1 cellular context compared by ENCODE assay signal in the genomic region with DNA sequence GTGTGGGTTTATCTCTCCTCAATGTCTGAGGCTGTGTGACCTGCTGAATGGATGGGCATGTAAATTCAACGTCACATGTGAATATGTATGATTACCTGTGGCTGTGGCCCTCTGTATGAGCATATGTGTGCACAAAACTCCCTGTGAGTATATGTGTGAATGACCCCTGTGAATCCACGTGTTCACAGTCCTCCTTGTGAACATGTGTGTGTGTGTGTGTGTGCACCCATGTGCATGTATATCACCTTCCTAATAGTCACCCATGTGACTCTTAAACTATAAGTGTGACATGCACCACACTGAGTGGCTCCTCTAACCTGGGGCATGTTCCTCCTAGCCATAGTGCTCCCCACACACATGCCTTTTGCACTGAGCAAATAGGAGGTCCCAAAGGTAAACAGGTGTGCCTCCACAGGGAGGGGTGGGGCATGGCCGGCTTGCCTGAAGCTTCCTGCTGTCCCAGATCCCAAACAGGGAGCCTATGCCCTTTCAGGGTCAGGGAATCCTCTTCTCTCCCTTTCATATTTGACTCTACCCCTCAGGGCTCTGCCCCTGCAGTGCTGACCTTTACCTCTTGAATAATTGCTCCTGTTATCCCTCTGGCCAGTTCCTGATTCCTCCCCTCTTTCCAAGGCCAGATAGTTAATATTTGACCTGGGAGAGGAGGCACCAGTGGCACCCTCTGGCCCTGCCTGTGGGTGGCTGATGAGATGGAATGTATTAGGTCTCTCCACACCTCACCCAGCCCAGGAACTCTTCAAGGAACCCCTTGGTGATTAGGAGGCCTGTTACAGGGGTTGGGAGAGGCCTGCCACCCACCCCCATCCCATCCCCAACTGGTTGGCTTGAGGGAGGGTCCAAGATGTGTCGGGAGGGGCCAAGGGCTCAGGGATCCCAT.
A peak's percentile ranks its signal among the peaks of the same experiment; 100 is the strongest.
TF ChIP-seq lines count a peak whose summit lies in the region.

No MANE protein-coding gene starts in this region.

TF ChIP-seq in HepG2, 621 proteins besides CTCF, POLR2A, EP300 and RAD21 (continued from another document and continues in another):
- TF ChIP-seq, protein P1, sequence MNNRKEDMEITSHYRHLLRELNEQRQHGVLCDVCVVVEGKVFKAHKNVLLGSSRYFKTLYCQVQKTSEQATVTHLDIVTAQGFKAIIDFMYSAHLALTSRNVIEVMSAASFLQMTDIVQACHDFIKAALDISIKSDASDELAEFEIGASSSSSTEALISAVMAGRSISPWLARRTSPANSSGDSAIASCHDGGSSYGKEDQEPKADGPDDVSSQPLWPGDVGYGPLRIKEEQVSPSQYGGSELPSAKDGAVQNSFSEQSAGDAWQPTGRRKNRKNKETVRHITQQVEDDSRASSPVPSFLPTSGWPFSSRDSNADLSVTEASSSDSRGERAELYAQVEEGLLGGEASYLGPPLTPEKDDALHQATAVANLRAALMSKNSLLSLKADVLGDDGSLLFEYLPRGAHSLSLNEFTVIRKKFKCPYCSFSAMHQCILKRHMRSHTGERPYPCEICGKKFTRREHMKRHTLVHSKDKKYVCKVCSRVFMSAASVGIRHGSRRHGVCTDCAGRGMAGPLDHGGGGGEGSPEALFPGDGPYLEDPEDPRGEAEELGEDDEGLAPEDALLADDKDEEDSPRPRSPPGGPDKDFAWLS (CRISPR knock-in tag; IDR thresholded peaks at IDR 0.05; ENCODE audit: borderline replicate concordance) = no peak
- no peak for TF ChIP-seq MLLT10 (CRISPR knock-in tag; IDR thresholded peaks at IDR 0.05)
- TF ChIP-seq HNF1A (IDR thresholded peaks at IDR 0.05; ENCODE audit: low read depth) = peak; percentile 97
- TF ChIP-seq HNF1A (CRISPR knock-in tag; IDR thresholded peaks at IDR 0.05; ENCODE audit: borderline replicate concordance) = peak; percentile 98
- TF ChIP-seq ZNF776 (CRISPR knock-in tag; IDR thresholded peaks at IDR 0.05) = no peak
- no peak for TF ChIP-seq RARG (CRISPR knock-in tag; IDR thresholded peaks at IDR 0.05; ENCODE audit: low read depth)
- TF ChIP-seq POLR2AphosphoS5 (IDR thresholded peaks at IDR 0.05; ENCODE audit: low read depth, low read length) = peak; percentile 51; the same call in 1 of the 2 replicates
- no peak for TF ChIP-seq KAT2B (IDR thresholded peaks at IDR 0.05; ENCODE audit: borderline replicate concordance, low read depth, low read length)
- peak; percentile 33 for TF ChIP-seq NFYB (CRISPR knock-in tag; IDR thresholded peaks at IDR 0.05)
- TF ChIP-seq SPEN (CRISPR knock-in tag; IDR thresholded peaks at IDR 0.05; ENCODE audit: low read depth) = no peak; the same call in 1 of the 2 replicates
- TF ChIP-seq ISL2 (CRISPR knock-in tag; IDR thresholded peaks at IDR 0.05) = peak; percentile 90
- peak; percentile 93 for TF ChIP-seq MYPOP (CRISPR knock-in tag; IDR thresholded peaks at IDR 0.05)
- TF ChIP-seq JDP2 (CRISPR knock-in tag; IDR thresholded peaks at IDR 0.05; ENCODE audit: borderline replicate concordance) = no peak
- peak; percentile 80 for TF ChIP-seq THAP11 (CRISPR knock-in tag; IDR thresholded peaks at IDR 0.05)
- no peak for TF ChIP-seq ZFP37 (CRISPR knock-in tag; IDR thresholded peaks at IDR 0.05; ENCODE audit: borderline replicate concordance)
- TF ChIP-seq GMEB1 (CRISPR knock-in tag; IDR thresholded peaks at IDR 0.05; ENCODE audit: borderline replicate concordance) = peak; percentile 29; the same call in 1 of the 2 replicates
- TF ChIP-seq ZNF567 (CRISPR knock-in tag; IDR thresholded peaks at IDR 0.05; ENCODE audit: borderline replicate concordance) = no peak
- TF ChIP-seq ZNF570 (CRISPR knock-in tag; IDR thresholded peaks at IDR 0.05; ENCODE audit: borderline replicate concordance) = no peak
- peak; percentile 71; the same call in 1 of the 2 replicates for TF ChIP-seq ZNF317 (CRISPR knock-in tag; IDR thresholded peaks at IDR 0.05)
- TF ChIP-seq, protein P2, sequence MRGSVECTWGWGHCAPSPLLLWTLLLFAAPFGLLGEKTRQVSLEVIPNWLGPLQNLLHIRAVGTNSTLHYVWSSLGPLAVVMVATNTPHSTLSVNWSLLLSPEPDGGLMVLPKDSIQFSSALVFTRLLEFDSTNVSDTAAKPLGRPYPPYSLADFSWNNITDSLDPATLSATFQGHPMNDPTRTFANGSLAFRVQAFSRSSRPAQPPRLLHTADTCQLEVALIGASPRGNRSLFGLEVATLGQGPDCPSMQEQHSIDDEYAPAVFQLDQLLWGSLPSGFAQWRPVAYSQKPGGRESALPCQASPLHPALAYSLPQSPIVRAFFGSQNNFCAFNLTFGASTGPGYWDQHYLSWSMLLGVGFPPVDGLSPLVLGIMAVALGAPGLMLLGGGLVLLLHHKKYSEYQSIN (CRISPR knock-in tag; IDR thresholded peaks at IDR 0.05; ENCODE audit: borderline replicate concordance) = no peak
- peak; percentile 98 for TF ChIP-seq SALL1 (CRISPR knock-in tag; IDR thresholded peaks at IDR 0.05)
- no peak for TF ChIP-seq ZNF180 (CRISPR knock-in tag; IDR thresholded peaks at IDR 0.05; ENCODE audit: borderline replicate concordance, low read depth)
- TF ChIP-seq, protein P3, sequence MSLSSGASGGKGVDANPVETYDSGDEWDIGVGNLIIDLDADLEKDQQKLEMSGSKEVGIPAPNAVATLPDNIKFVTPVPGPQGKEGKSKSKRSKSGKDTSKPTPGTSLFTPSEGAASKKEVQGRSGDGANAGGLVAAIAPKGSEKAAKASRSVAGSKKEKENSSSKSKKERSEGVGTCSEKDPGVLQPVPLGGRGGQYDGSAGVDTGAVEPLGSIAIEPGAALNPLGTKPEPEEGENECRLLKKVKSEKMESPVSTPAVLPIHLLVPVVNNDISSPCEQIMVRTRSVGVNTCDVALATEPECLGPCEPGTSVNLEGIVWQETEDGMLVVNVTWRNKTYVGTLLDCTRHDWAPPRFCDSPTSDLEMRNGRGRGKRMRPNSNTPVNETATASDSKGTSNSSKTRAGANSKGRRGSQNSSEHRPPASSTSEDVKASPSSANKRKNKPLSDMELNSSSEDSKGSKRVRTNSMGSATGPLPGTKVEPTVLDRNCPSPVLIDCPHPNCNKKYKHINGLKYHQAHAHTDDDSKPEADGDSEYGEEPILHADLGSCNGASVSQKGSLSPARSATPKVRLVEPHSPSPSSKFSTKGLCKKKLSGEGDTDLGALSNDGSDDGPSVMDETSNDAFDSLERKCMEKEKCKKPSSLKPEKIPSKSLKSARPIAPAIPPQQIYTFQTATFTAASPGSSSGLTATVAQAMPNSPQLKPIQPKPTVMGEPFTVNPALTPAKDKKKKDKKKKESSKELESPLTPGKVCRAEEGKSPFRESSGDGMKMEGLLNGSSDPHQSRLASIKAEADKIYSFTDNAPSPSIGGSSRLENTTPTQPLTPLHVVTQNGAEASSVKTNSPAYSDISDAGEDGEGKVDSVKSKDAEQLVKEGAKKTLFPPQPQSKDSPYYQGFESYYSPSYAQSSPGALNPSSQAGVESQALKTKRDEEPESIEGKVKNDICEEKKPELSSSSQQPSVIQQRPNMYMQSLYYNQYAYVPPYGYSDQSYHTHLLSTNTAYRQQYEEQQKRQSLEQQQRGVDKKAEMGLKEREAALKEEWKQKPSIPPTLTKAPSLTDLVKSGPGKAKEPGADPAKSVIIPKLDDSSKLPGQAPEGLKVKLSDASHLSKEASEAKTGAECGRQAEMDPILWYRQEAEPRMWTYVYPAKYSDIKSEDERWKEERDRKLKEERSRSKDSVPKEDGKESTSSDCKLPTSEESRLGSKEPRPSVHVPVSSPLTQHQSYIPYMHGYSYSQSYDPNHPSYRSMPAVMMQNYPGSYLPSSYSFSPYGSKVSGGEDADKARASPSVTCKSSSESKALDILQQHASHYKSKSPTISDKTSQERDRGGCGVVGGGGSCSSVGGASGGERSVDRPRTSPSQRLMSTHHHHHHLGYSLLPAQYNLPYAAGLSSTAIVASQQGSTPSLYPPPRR (CRISPR knock-in tag; IDR thresholded peaks at IDR 0.05; ENCODE audit: borderline replicate concordance) = peak; percentile 89; the same call in 1 of the 2 replicates
- TF ChIP-seq CREB1 (IDR thresholded peaks at IDR 0.05) = no peak
- TF ChIP-seq CREB1 (CRISPR knock-in tag; IDR thresholded peaks at IDR 0.05) = peak; percentile 76
- TF ChIP-seq ZBTB14 (CRISPR knock-in tag; IDR thresholded peaks at IDR 0.05) = no peak
- TF ChIP-seq SUZ12 (IDR thresholded peaks at IDR 0.05; ENCODE audit: low read depth, low read length) = no peak
- no peak for TF ChIP-seq PLRG1 (conservative IDR thresholded peaks at IDR 0.05)
- TF ChIP-seq RBFOX2 (IDR thresholded peaks at IDR 0.05; ENCODE audit: low read depth, low read length) = no peak; the same call in 1 of the 2 replicates
- 0 out of 2 replicates have a peak, but pooled peaks have one; percentile 5 for TF ChIP-seq EED (CRISPR knock-in tag; IDR thresholded peaks at IDR 0.05)
- TF ChIP-seq REST (IDR thresholded peaks at IDR 0.05; ENCODE audit: borderline replicate concordance in 1 of 2, low read depth in 1 of 2, low read length in 2 of 2) = peak in 1 of 2 experiments; percentile 63; a peak in 1 of 4 replicates
